In genomic region chr2:172674968-172675303, GRCh38 we compare ENCODE assay signal across 1 cellular context.
TF ChIP-seq lines count a peak whose summit lies in the region.

No MANE protein-coding gene starts in this region.

TF ChIP-seq in GM23338, 12 proteins besides CTCF, POLR2A, EP300 and RAD21 (continued from another document):
- TF ChIP-seq, protein P1, sequence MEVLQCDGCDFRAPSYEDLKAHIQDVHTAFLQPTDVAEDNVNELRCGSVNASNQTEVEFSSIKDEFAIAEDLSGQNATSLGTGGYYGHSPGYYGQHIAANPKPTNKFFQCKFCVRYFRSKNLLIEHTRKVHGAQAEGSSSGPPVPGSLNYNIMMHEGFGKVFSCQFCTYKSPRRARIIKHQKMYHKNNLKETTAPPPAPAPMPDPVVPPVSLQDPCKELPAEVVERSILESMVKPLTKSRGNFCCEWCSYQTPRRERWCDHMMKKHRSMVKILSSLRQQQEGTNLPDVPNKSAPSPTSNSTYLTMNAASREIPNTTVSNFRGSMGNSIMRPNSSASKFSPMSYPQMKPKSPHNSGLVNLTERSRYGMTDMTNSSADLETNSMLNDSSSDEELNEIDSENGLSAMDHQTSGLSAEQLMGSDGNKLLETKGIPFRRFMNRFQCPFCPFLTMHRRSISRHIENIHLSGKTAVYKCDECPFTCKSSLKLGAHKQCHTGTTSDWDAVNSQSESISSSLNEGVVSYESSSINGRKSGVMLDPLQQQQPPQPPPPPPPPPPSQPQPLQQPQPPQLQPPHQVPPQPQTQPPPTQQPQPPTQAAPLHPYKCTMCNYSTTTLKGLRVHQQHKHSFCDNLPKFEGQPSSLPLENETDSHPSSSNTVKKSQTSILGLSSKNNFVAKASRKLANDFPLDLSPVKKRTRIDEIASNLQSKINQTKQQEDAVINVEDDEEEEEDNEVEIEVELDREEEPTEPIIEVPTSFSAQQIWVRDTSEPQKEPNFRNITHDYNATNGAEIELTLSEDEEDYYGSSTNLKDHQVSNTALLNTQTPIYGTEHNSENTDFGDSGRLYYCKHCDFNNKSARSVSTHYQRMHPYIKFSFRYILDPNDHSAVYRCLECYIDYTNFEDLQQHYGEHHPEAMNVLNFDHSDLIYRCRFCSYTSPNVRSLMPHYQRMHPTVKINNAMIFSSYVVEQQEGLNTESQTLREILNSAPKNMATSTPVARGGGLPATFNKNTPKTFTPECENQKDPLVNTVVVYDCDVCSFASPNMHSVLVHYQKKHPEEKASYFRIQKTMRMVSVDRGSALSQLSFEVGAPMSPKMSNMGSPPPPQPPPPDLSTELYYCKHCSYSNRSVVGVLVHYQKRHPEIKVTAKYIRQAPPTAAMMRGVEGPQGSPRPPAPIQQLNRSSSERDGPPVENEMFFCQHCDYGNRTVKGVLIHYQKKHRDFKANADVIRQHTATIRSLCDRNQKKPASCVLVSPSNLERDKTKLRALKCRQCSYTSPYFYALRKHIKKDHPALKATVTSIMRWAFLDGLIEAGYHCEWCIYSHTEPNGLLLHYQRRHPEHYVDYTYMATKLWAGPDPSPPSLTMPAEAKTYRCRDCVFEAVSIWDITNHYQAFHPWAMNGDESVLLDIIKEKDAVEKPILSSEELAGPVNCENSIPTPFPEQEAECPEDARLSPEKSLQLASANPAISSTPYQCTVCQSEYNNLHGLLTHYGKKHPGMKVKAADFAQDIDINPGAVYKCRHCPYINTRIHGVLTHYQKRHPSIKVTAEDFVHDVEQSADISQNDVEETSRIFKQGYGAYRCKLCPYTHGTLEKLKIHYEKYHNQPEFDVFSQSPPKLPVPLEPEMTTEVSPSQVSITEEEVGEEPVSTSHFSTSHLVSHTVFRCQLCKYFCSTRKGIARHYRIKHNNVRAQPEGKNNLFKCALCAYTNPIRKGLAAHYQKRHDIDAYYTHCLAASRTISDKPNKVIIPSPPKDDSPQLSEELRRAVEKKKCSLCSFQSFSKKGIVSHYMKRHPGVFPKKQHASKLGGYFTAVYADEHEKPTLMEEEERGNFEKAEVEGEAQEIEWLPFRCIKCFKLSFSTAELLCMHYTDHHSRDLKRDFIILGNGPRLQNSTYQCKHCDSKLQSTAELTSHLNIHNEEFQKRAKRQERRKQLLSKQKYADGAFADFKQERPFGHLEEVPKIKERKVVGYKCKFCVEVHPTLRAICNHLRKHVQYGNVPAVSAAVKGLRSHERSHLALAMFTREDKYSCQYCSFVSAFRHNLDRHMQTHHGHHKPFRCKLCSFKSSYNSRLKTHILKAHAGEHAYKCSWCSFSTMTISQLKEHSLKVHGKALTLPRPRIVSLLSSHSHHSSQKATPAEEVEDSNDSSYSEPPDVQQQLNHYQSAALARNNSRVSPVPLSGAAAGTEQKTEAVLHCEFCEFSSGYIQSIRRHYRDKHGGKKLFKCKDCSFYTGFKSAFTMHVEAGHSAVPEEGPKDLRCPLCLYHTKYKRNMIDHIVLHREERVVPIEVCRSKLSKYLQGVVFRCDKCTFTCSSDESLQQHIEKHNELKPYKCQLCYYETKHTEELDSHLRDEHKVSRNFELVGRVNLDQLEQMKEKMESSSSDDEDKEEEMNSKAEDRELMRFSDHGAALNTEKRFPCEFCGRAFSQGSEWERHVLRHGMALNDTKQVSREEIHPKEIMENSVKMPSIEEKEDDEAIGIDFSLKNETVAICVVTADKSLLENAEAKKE (CRISPR knock-in tag; IDR thresholded peaks at IDR 0.05), result no peak
- TF ChIP-seq, protein P2, sequence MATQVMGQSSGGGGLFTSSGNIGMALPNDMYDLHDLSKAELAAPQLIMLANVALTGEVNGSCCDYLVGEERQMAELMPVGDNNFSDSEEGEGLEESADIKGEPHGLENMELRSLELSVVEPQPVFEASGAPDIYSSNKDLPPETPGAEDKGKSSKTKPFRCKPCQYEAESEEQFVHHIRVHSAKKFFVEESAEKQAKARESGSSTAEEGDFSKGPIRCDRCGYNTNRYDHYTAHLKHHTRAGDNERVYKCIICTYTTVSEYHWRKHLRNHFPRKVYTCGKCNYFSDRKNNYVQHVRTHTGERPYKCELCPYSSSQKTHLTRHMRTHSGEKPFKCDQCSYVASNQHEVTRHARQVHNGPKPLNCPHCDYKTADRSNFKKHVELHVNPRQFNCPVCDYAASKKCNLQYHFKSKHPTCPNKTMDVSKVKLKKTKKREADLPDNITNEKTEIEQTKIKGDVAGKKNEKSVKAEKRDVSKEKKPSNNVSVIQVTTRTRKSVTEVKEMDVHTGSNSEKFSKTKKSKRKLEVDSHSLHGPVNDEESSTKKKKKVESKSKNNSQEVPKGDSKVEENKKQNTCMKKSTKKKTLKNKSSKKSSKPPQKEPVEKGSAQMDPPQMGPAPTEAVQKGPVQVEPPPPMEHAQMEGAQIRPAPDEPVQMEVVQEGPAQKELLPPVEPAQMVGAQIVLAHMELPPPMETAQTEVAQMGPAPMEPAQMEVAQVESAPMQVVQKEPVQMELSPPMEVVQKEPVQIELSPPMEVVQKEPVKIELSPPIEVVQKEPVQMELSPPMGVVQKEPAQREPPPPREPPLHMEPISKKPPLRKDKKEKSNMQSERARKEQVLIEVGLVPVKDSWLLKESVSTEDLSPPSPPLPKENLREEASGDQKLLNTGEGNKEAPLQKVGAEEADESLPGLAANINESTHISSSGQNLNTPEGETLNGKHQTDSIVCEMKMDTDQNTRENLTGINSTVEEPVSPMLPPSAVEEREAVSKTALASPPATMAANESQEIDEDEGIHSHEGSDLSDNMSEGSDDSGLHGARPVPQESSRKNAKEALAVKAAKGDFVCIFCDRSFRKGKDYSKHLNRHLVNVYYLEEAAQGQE (IDR thresholded peaks at IDR 0.05; ENCODE audit: unreplicated experiment), result no peak
- TF ChIP-seq EZH2phosphoT487 (IDR thresholded peaks at IDR 0.05; ENCODE audit: unreplicated experiment), result no peak
